16 cellular contexts compared by ENCODE assay signal in genomic region chr11:121104223-121104831, GRCh38. TPM values are rescaled to one million over a fixed set of nuclear protein-coding genes. Genes with fewer than 3 reads are reported as not detected.
DNase-seq lines count a peak whose midpoint lies in the region; ATAC-seq, FAIRE-seq and TF ChIP-seq lines count a peak whose summit lies in the region.
"Had no signal": no experiment of that assay in that cellular context is flagged by ENCODE, and none has a peak within 500 bp of the region (broad histone marks: within the 10 kb centered on the region; RNA-seq: fewer than 3 reads in every experiment).

No MANE protein-coding gene starts in this region.

- H3K27ac Mint-ChIP-seq in neural progenitor cell (no peak overlapping the region), nephron progenitor cell (no peak overlapping the region)
- H3K27ac Mint-ChIP-seq: activated naive CD8-positive, alpha-beta T cell treated with anti-CD3 and anti-CD28 coated beads, Interleukin-2, amount 50 U/mL, for 24 hours had no signal

- no peak for ATAC-seq in left lobe of liver
- ATAC-seq: activated naive CD8-positive, alpha-beta T cell treated with anti-CD3 and anti-CD28 coated beads, Interleukin-2, amount 50 U/mL, for 24 hours; left colon had no signal

- H3K4me1 Mint-ChIP-seq in neural progenitor cell (peaks cover 15% of the 10 kb centered on the region), nephron progenitor cell (peaks cover 31% of the 10 kb centered on the region)
- H3K4me1 Mint-ChIP-seq: activated naive CD8-positive, alpha-beta T cell treated with anti-CD3 and anti-CD28 coated beads, Interleukin-2, amount 50 U/mL, for 24 hours had no signal

- H3K4me1 ChIP-seq in neural progenitor cell = peaks cover 16% of the 10 kb centered on the region
- H3K4me1 ChIP-seq: SJCRH30 had no signal

- H3K27me3 Mint-ChIP-seq in neural progenitor cell (ENCODE audit: insufficient read depth, low read depth) (no peaks in the 10 kb centered on the region), nephron progenitor cell (ENCODE audit: low read depth, poor library complexity) (peaks cover 16% of the 10 kb centered on the region)
- H3K27me3 Mint-ChIP-seq: activated naive CD8-positive, alpha-beta T cell treated with anti-CD3 and anti-CD28 coated beads, Interleukin-2, amount 50 U/mL, for 24 hours had no signal

- no peaks in the 10 kb centered on the region for H3K9me3 ChIP-seq in neural progenitor cell (ENCODE audit: low read depth)
- H3K9me3 ChIP-seq: SJCRH30 had no signal

- no peak overlapping the region for H3K9ac ChIP-seq in neural progenitor cell

- H3K79me2 ChIP-seq in neural progenitor cell (ENCODE audit: low read depth) = no peaks in the 10 kb centered on the region

- no peak overlapping the region for H3K4me2 ChIP-seq in neural progenitor cell

- DNase-seq in D721Med (ENCODE audit: insufficient read length, low spot score) (no peak), NB4 (ENCODE audit: low read depth) (no peak), fibroblast of mammary gland (ENCODE audit: low read depth) (no peak), neural progenitor cell (ENCODE audit: low spot score) (no peak), left lobe of liver (ENCODE audit: low spot score) (no peak), nephron progenitor cell (no peak), NCI-H774 (lab: John Stamatoyannopoulos, UW) (no peak)
- DNase-seq in activated CD4-positive, alpha-beta T cell treated with anti-CD3 and anti-CD28 coated beads for 4 hours = no peak
- DNase-seq: activated naive CD8-positive, alpha-beta T cell treated with anti-CD3 and anti-CD28 coated beads, Interleukin-2, amount 50 U/mL, for 24 hours; cortex of kidney; DMS53; IMR-90; left colon; SJCRH30 had no signal

- H3K9me3 Mint-ChIP-seq in neural progenitor cell (no peaks in the 10 kb centered on the region), nephron progenitor cell (no peaks in the 10 kb centered on the region)
- H3K9me3 Mint-ChIP-seq: activated naive CD8-positive, alpha-beta T cell treated with anti-CD3 and anti-CD28 coated beads, Interleukin-2, amount 50 U/mL, for 24 hours had no signal

- H3K36me3 Mint-ChIP-seq in neural progenitor cell (no peaks in the 10 kb centered on the region), nephron progenitor cell (ENCODE audit: low read depth) (no peaks in the 10 kb centered on the region)

- peaks cover 4% of the 10 kb centered on the region for H3F3A ChIP-seq in neural progenitor cell (ENCODE audit: low read depth)

- no peaks in the 10 kb centered on the region for H3K36me3 ChIP-seq in neural progenitor cell
- H3K36me3 ChIP-seq: SJCRH30 had no signal

- no peak for TF ChIP-seq POLR2A in NB4 (IDR thresholded peaks at IDR 0.05; ENCODE audit: extremely low read depth, insufficient read length)

- TF ChIP-seq CTCF in D721Med (IDR thresholded peaks at IDR 0.05; ENCODE audit: insufficient read depth, missing control alignments) (peak; percentile 3), NB4 (IDR thresholded peaks at IDR 0.05; ENCODE audit: low read depth, low read length) (peak; percentile 41), fibroblast of mammary gland (conservative IDR thresholded peaks at IDR 0.05; ENCODE audit: control insufficient read depth, insufficient read depth, low read depth, low read length) (peak; percentile 30), neural progenitor cell (IDR thresholded peaks at IDR 0.05) (peak; percentile 48), nephron progenitor cell (IDR thresholded peaks at IDR 0.05) (no peak)

- no peaks in the 10 kb centered on the region for H3K27me3 ChIP-seq in neural progenitor cell
- H3K27me3 ChIP-seq: SJCRH30 had no signal

- H3K27ac ChIP-seq in neural progenitor cell = no peak overlapping the region
- H3K27ac ChIP-seq: SJCRH30, VCaP had no signal

- no peak overlapping the region for H3K4me3 ChIP-seq in NB4 (ENCODE audit: low read depth, low read length)
- H3K4me3 ChIP-seq in fibroblast of mammary gland (ENCODE audit: control insufficient read depth, low read depth, low read length) = no peak overlapping the region
- no peak overlapping the region for H3K4me3 ChIP-seq in neural progenitor cell
- H3K4me3 ChIP-seq: SJCRH30 had no signal

- H3K4me3 Mint-ChIP-seq in neural progenitor cell = no peak overlapping the region
- no peak overlapping the region for H3K4me3 Mint-ChIP-seq in nephron progenitor cell
- H3K4me3 Mint-ChIP-seq: activated naive CD8-positive, alpha-beta T cell treated with anti-CD3 and anti-CD28 coated beads, Interleukin-2, amount 50 U/mL, for 24 hours had no signal

- H2AFZ ChIP-seq in neural progenitor cell (replicated peaks) = no peak overlapping the region

- no peaks in the 10 kb centered on the region for H4K20me1 ChIP-seq in neural progenitor cell (ENCODE audit: low read depth)

- no peak for FAIRE-seq in D721Med (lab: Jason Lieb, UNC)
- FAIRE-seq: H54 had no signal

RNA-seq across cellular contexts. Expression of gene TECTA, which starts 3.3 kb away (rescaled TPM):
- total RNA-seq in neural progenitor cell (ENCODE audit: low replicate concordance) (0.84 and 1.2 TPM in 2 replicates), left lobe of liver (0.35 TPM)
